Comparison of ENCODE assay signal across 14 cellular contexts in the genomic region with DNA sequence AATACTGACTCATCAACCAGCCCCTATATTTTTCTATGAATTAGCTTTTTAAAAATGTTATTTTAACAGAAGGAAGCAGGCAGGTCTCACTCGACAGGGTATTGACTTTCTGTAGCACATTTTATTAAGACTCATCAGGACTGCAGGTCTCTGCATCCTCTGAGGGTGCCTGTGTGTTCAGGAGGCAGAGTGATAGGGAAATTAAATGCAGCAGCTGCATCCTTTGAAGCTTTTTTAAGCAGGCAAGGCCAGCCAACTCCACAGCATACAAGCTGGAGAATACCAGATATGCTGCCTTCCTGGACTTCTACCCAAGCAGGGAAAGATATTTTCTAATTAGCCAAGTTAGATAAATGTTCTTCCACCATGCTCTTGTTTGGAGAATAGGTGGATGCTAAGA.
DNase-seq lines count a peak whose midpoint lies in the region; ATAC-seq and TF ChIP-seq lines count a peak whose summit lies in the region.
"Had no signal": no experiment of that assay in that cellular context is flagged by ENCODE, and none has a peak within 500 bp of the region (broad histone marks: within the 10 kb centered on the region; RNA-seq: fewer than 3 reads in every experiment).

No MANE protein-coding gene starts in this region.

- H3K27me3 ChIP-seq in neuronal stem cell (ENCODE audit: control insufficient read depth in 3 of 3, insufficient read depth in 3 of 3, low read depth in 1 of 3, low read length in 3 of 3) (no peaks in the 10 kb centered on the region), tibial nerve (no peaks in the 10 kb centered on the region)
- H3K27me3 ChIP-seq: BE2C had no signal

- H3K36me3 ChIP-seq in neuronal stem cell (replicated peaks in 1 of 2; ENCODE audit: control insufficient read depth in 2 of 2, insufficient read depth in 2 of 2, low read length in 2 of 2) (no peaks in the 10 kb centered on the region), tibial nerve (no peaks in the 10 kb centered on the region)
- H3K36me3 ChIP-seq: BE2C had no signal

- H3K23ac ChIP-seq in neuronal stem cell (ENCODE audit: low read depth, low read length, poor library complexity): no peak overlapping the region

- DNase-seq in NCI-H748 (lab: John Stamatoyannopoulos, UW; ENCODE audit: unreplicated experiment) (peak; percentile 17), NCI-H748 treated with DMSO at 0.1 percent for 48 hours (lab: John Stamatoyannopoulos, UW) (no peak), dermis blood vessel endothelial cell (peak; percentile 21), neuronal stem cell (ENCODE audit: low spot score) (no peak), tibial nerve (ENCODE audit: low spot score in 2 of 2) (no peak)
- no peak for DNase-seq in activated naive CD4-positive, alpha-beta T cell treated with anti-CD3 and anti-CD28 coated beads, Interleukin-2, amount 10 ng/mL, durations not matched to agents 7 days and 5 days
- DNase-seq: BE2C; CD4-positive, alpha-beta memory T cell; DMS79; H7 had no signal

- no peak overlapping the region for H3K4me3 Mint-ChIP-seq in activated naive CD4-positive, alpha-beta T cell treated with anti-CD3 and anti-CD28 coated beads, Interleukin-2, amount 10 ng/mL, durations not matched to agents 7 days and 5 days
- H3K4me3 Mint-ChIP-seq: CD4-positive, alpha-beta memory T cell; GM23338 had no signal

- no peak overlapping the region for H3K27ac ChIP-seq in neuronal stem cell (replicated peaks; ENCODE audit: low read length)
- H3K27ac ChIP-seq in tibial nerve: no peak overlapping the region
- H3K27ac ChIP-seq: C4-2B had no signal

- H2AK5ac ChIP-seq in neuronal stem cell (ENCODE audit: low read depth, low read length): no peak overlapping the region

- no peaks in the 10 kb centered on the region for H3K36me3 Mint-ChIP-seq in activated naive CD4-positive, alpha-beta T cell treated with anti-CD3 and anti-CD28 coated beads, Interleukin-2, amount 10 ng/mL, durations not matched to agents 7 days and 5 days

- H3K9me3 ChIP-seq in neuronal stem cell (replicated peaks in 1 of 2; ENCODE audit: control insufficient read depth in 2 of 2, insufficient read depth in 1 of 2, low read depth in 1 of 2, low read length in 2 of 2) (no peaks in the 10 kb centered on the region), tibial nerve (no peaks in the 10 kb centered on the region)
- H3K9me3 ChIP-seq: BE2C had no signal

- H3K27me3 Mint-ChIP-seq in activated naive CD4-positive, alpha-beta T cell treated with anti-CD3 and anti-CD28 coated beads, Interleukin-2, amount 10 ng/mL, durations not matched to agents 7 days and 5 days: no peaks in the 10 kb centered on the region

- no peaks in the 10 kb centered on the region for H3K4me1 Mint-ChIP-seq in activated naive CD4-positive, alpha-beta T cell treated with anti-CD3 and anti-CD28 coated beads, Interleukin-2, amount 10 ng/mL, durations not matched to agents 7 days and 5 days
- H3K4me1 Mint-ChIP-seq: GM23338 had no signal

- H3K79me1 ChIP-seq in neuronal stem cell (ENCODE audit: low read depth, low read length): no peaks in the 10 kb centered on the region

- CTCF ChIA-PET in activated naive CD4-positive, alpha-beta T cell treated with anti-CD3 and anti-CD28 coated beads, Interleukin-2, amount 10 ng/mL, durations not matched to agents 7 days and 5 days (lab: Charles Lee): no interaction called here

- no peak for TF ChIP-seq EP300 in tibial nerve (IDR thresholded peaks at IDR 0.05)

- no peak overlapping the region for H2BK15ac ChIP-seq in neuronal stem cell (ENCODE audit: low read length)

- H3K4me3 ChIP-seq in neuronal stem cell (ENCODE audit: low read length in 2 of 2) (no peak overlapping the region), tibial nerve (no peak overlapping the region)
- H3K4me3 ChIP-seq: GM12878, GM23338 had no signal

- H2BK12ac ChIP-seq in neuronal stem cell (ENCODE audit: low read length): no peak overlapping the region

- H2BK5ac ChIP-seq in neuronal stem cell (ENCODE audit: low read length): peak overlapping the region; percentile 71

- H3K14ac ChIP-seq in neuronal stem cell (ENCODE audit: low read length): no peak overlapping the region

- ATAC-seq in GM21825 (IDR thresholded peaks at IDR 0.05; ENCODE audit: unreplicated experiment): no peak
- ATAC-seq: GM12878, GM23338 had no signal

- H3K18ac ChIP-seq in neuronal stem cell (ENCODE audit: low read length): no peak overlapping the region

- no peak overlapping the region for H2BK120ac ChIP-seq in neuronal stem cell (ENCODE audit: low read depth, low read length)

- no CpG with 5 or more reads among the region's 1 CpG for WGBS in neuronal stem cell (ENCODE audit: extremely low coverage in 2 of 2, insufficient read length in 2 of 2, insufficient replicate concordance in 1 of 2), 2 donors
- 31 to 41% methylated on average over 1 of the region's 1 CpG for WGBS in tibial nerve, 2 donors

- H3K27ac Mint-ChIP-seq in activated naive CD4-positive, alpha-beta T cell treated with anti-CD3 and anti-CD28 coated beads, Interleukin-2, amount 10 ng/mL, durations not matched to agents 7 days and 5 days: no peak overlapping the region
- H3K27ac Mint-ChIP-seq: CD4-positive, alpha-beta memory T cell; GM23338 had no signal

- no peak overlapping the region for H3K4me2 ChIP-seq in neuronal stem cell (ENCODE audit: insufficient read depth, low read length, poor library complexity, severe bottlenecking)
- H3K4me2 ChIP-seq: GM23338 had no signal

- no peak for TF ChIP-seq POLR2A in tibial nerve (IDR thresholded peaks at IDR 0.05)

- no peak for TF ChIP-seq CTCF in tibial nerve (IDR thresholded peaks at IDR 0.05)

- no peak overlapping the region for H4K91ac ChIP-seq in neuronal stem cell (ENCODE audit: low read depth, low read length, poor library complexity)

- H3K4ac ChIP-seq in neuronal stem cell (ENCODE audit: low read length): no peak overlapping the region

- peaks cover 0 to 3% of the 10 kb centered on the region in 2 donors for H3K4me1 ChIP-seq in neuronal stem cell (ENCODE audit: control insufficient read depth in 2 of 2, insufficient read depth in 1 of 2, low read depth in 1 of 2, low read length in 2 of 2)
- H3K4me1 ChIP-seq in tibial nerve: no peaks in the 10 kb centered on the region
- H3K4me1 ChIP-seq: BE2C had no signal

- no peak overlapping the region for H2AFZ ChIP-seq in neuronal stem cell (ENCODE audit: low read length)
- H2AFZ ChIP-seq: GM23338 had no signal

- H3K9ac ChIP-seq in neuronal stem cell (ENCODE audit: low read depth, low read length, poor library complexity): no peak overlapping the region

- H4K8ac ChIP-seq in neuronal stem cell (ENCODE audit: low read depth, low read length): no peak overlapping the region

- peaks cover 7% of the 10 kb centered on the region for H3K9me3 Mint-ChIP-seq in activated naive CD4-positive, alpha-beta T cell treated with anti-CD3 and anti-CD28 coated beads, Interleukin-2, amount 10 ng/mL, durations not matched to agents 7 days and 5 days

Comparison
In these comparisons a context has a peak if more than half of its experiments do, and no peak if none do; other contexts are left out.
1. DNase-seq: peak in NCI-H748 (single experiment) and dermis blood vessel endothelial cell (single experiment); none in NCI-H748 treated with DMSO at 0.1 percent for 48 hours (single experiment), neuronal stem cell (single experiment), activated naive CD4-positive, alpha-beta T cell treated with anti-CD3 and anti-CD28 coated beads, Interleukin-2, amount 10 ng/mL, durations not matched to agents 7 days and 5 days (single experiment) and tibial nerve (0 of 2).